9 cellular contexts compared by ENCODE assay signal in genomic region chr2:20438334-20439192, GRCh38. TPM values are rescaled to one million over a fixed set of nuclear protein-coding genes. Genes with fewer than 3 reads are reported as not detected.
A peak's percentile ranks its signal among the peaks of the same experiment; 100 is the strongest.
DNase-seq lines count a peak whose midpoint lies in the region; ATAC-seq and TF ChIP-seq lines count a peak whose summit lies in the region.
"Had no signal": no experiment of that assay in that cellular context is flagged by ENCODE, and none has a peak within 500 bp of the region (broad histone marks: within the 10 kb centered on the region; RNA-seq: fewer than 3 reads in every experiment).

No MANE protein-coding gene starts in this region.

- in situ Hi-C loops in Panc1 (cut with HindIII; ENCODE audit: low pct_unique_long_range_greater_than_20kb, low sequenced_read_pairs) = loop anchor here (25.0 kb wide), 1 partner anchor 199 kb away; no protein-coding TSS in a partner anchor

- TF ChIP-seq CTCF in Panc1 (IDR thresholded peaks at IDR 0.05) (no peak), Caco-2 (IDR thresholded peaks at IDR 0.05; ENCODE audit: insufficient read depth in 1 of 2, low read depth in 1 of 2, low read length in 1 of 2, severe bottlenecking in 1 of 2, unreplicated experiment in 1 of 2) (no peak)

- CTCF ChIA-PET in Panc1 (lab: Charles Lee) = interaction anchor here (0.9 to 1.8 kb wide), 4 partner anchors 27 to 198 kb away, joined by 3 to 14 read pairs (median 5); no protein-coding TSS in a partner anchor
- CTCF ChIA-PET in Caco-2 (lab: Charles Lee) = interaction anchor here (0.9 to 1.1 kb wide), 5 partner anchors 9 to 237 kb away, joined by 3 to 5 read pairs (median 4); no protein-coding TSS in a partner anchor

- H3K9me3 Mint-ChIP-seq in Caco-2 (ENCODE audit: unreplicated experiment) = no peaks in the 10 kb centered on the region
- H3K9me3 Mint-ChIP-seq: activated naive CD4-positive, alpha-beta T cell treated with anti-CD3 and anti-CD28 coated beads, Interleukin-2, amount 50 U/mL, for 24 hours had no signal

- H3K4me3 ChIP-seq in Panc1 (ENCODE audit: low read depth in 2 of 2, low read length in 2 of 2) (peak overlapping the region in 1 of 2 experiments; percentile 41; a peak in 2 of 4 replicates), Caco-2 (ENCODE audit: low read depth, low read length) (no peak overlapping the region)

- H3K27me3 Mint-ChIP-seq in Caco-2 (ENCODE audit: insufficient read depth, unreplicated experiment) = no peaks in the 10 kb centered on the region

- H3K27ac ChIP-seq in Panc1 (ENCODE audit: low read length) = peak overlapping the region; percentile 4; the same call in 1 of the 2 replicates

- H3K4me3 Mint-ChIP-seq in Caco-2 (ENCODE audit: unreplicated experiment) = no peak overlapping the region
- H3K4me3 Mint-ChIP-seq: activated naive CD4-positive, alpha-beta T cell treated with anti-CD3 and anti-CD28 coated beads, Interleukin-2, amount 50 U/mL, for 24 hours had no signal

- BruUV-seq in Panc1 (replicated peaks; lab: Mats Ljungman, UMichigan) = no TSS peak
- BruUV-seq in Caco-2 (replicated peaks; lab: Mats Ljungman, UMichigan) = no TSS peak

- DNase-seq in EH (ENCODE audit: low read depth) (peak; percentile 70), Panc1 (ENCODE audit: low read depth, low spot score) (peak; percentile 91), fibroblast of peridontal ligament (ENCODE audit: extremely low read depth) (peak; percentile 93), renal cortical epithelial cell (ENCODE audit: low read depth) (peak; percentile 90), Caco-2 (no peak)
- no peak for DNase-seq in stimulated activated naive CD4-positive, alpha-beta T cell (lab: John Stamatoyannopoulos, UW)

- intact Hi-C loops in Panc1 (cut with micrococcal nuclease; ENCODE audit: unreplicated experiment) = no loop called here
- intact Hi-C loops in Caco-2 (cut with micrococcal nuclease; ENCODE audit: unreplicated experiment) = no loop called here

- peak; percentile 60; the same call in 1 of the 2 replicates for ATAC-seq in Panc1
- ATAC-seq in GM19328 (IDR thresholded peaks at IDR 0.05; ENCODE audit: unreplicated experiment) = no peak
- no peak for ATAC-seq in GM21447 (IDR thresholded peaks at IDR 0.05; ENCODE audit: unreplicated experiment)

- no peaks in the 10 kb centered on the region for H3K9me3 ChIP-seq in Panc1 (ENCODE audit: control insufficient read depth, insufficient read depth, low read depth, low read length)
- no peaks in the 10 kb centered on the region for H3K9me3 ChIP-seq in Caco-2

- no peaks in the 10 kb centered on the region for H3K27me3 ChIP-seq in Panc1 (ENCODE audit: control insufficient read depth, insufficient read depth, low read length)
- no peaks in the 10 kb centered on the region for H3K27me3 ChIP-seq in Caco-2 (replicated peaks; ENCODE audit: control insufficient read depth, insufficient read depth, low read length)

- H3K4me1 ChIP-seq in Panc1 (ENCODE audit: control insufficient read depth, insufficient read depth, low read length) (peaks cover 21% of the 10 kb centered on the region), Caco-2 (peaks cover 11% of the 10 kb centered on the region)

- POLR2A ChIA-PET in Panc1 (lab: Charles Lee) = interaction anchor here (1.1 kb wide), 1 partner anchor 25 kb away, joined by 3 read pairs; no protein-coding TSS in a partner anchor
- POLR2A ChIA-PET in Caco-2 (lab: Charles Lee) = interaction anchor here (1.5 kb wide), 1 partner anchor 8 kb away, joined by 6 read pairs; the partner anchor contains the start of gene RHOB

- no peak overlapping the region for H3K27ac Mint-ChIP-seq in Caco-2 (ENCODE audit: unreplicated experiment)
- H3K27ac Mint-ChIP-seq: activated naive CD4-positive, alpha-beta T cell treated with anti-CD3 and anti-CD28 coated beads, Interleukin-2, amount 50 U/mL, for 24 hours had no signal

- no peaks in the 10 kb centered on the region for H3K36me3 ChIP-seq in Panc1 (ENCODE audit: control insufficient read depth, insufficient read depth, low read length)
- H3K36me3 ChIP-seq in Caco-2 (ENCODE audit: control insufficient read depth, insufficient read depth, low read length) = no peaks in the 10 kb centered on the region

- peaks cover 19% of the 10 kb centered on the region for H3K4me1 Mint-ChIP-seq in Caco-2 (ENCODE audit: low read depth, unreplicated experiment)
- H3K4me1 Mint-ChIP-seq: activated naive CD4-positive, alpha-beta T cell treated with anti-CD3 and anti-CD28 coated beads, Interleukin-2, amount 50 U/mL, for 24 hours had no signal

- H3K36me3 Mint-ChIP-seq in Caco-2 (ENCODE audit: insufficient read depth, unreplicated experiment) = no peaks in the 10 kb centered on the region

RNA-seq across cellular contexts. Expression of gene RHOB, which starts 8.3 kb away (rescaled TPM):
- total RNA-seq in Panc1 (2021; ENCODE audit: unreplicated experiment) (38.9 TPM), renal cortical epithelial cell (466 and 1,033 TPM in 2 replicates), Caco-2 (2022) (20.8 and 24.1 TPM in 2 replicates)
- 42.5 TPM for polyA plus RNA-seq in Panc1 (2012; ENCODE audit: insufficient read length)

Comparison
In these comparisons a context has a peak if more than half of its experiments do, and no peak if none do; other contexts are left out.
1. DNase-seq: peak in EH (single experiment), Panc1 (single experiment), fibroblast of peridontal ligament (single experiment) and renal cortical epithelial cell (single experiment); none in Caco-2 (0 of 2) and stimulated activated naive CD4-positive, alpha-beta T cell (0 of 6).
2. RNA of gene RHOB, which starts 8.3 kb away (total RNA-seq): 466 to 1,033 TPM in renal cortical epithelial cell; 38.9 TPM in Panc1 (single experiment) and 20.8 to 24.1 TPM in Caco-2; every median in the first group is over 10 times any median in the second.